Comparison of ENCODE assay signal across 8 cellular contexts in genomic region chr4:30380404-30380998, GRCh38.
DNase-seq lines count a peak whose midpoint lies in the region; ATAC-seq and TF ChIP-seq lines count a peak whose summit lies in the region.

No MANE protein-coding gene starts in this region.

- H3K36me3 ChIP-seq in NT2/D1 (ENCODE audit: insufficient read depth, insufficient read length, low read length) = no peaks in the 10 kb centered on the region

- peak; percentile 82 for TF ChIP-seq CTCF in nephron progenitor cell (IDR thresholded peaks at IDR 0.05)

- H3K9ac ChIP-seq in NT2/D1 (ENCODE audit: insufficient read length, low read depth) = no peak overlapping the region

- H3K4me3 Mint-ChIP-seq in nephron progenitor cell = no peak overlapping the region

- peak; percentile 98 for ATAC-seq in GM18868 (IDR thresholded peaks at IDR 0.05; ENCODE audit: unreplicated experiment)
- peak; percentile 63 for ATAC-seq in HG03439 (IDR thresholded peaks at IDR 0.05; ENCODE audit: unreplicated experiment)

- no peaks in the 10 kb centered on the region for H3K4me1 ChIP-seq in NT2/D1 (ENCODE audit: insufficient read depth, insufficient read length)

- no peaks in the 10 kb centered on the region for H3K4me1 Mint-ChIP-seq in nephron progenitor cell

- peak; percentile 10 for DNase-seq in COR-L47 (lab: John Stamatoyannopoulos, UW)
- DNase-seq in NT2/D1 (ENCODE audit: low read depth, low spot score) = peak; percentile 72
- DNase-seq in dedifferentiated amniotic fluid mesenchymal stem cell (ENCODE audit: extremely low spot score) = peak; percentile 56
- peak; percentile 54 for DNase-seq in nephron progenitor cell
- no peak for DNase-seq in effector CD4-positive, alpha-beta T cell
- DNase-seq in epidermal melanocyte (ENCODE audit: insufficient read length, low spot score) = no peak

- no peaks in the 10 kb centered on the region for H3K27me3 ChIP-seq in NT2/D1 (ENCODE audit: insufficient read depth, insufficient read length)

- H3K9me3 ChIP-seq in NT2/D1 (ENCODE audit: insufficient read depth, low read length) = peaks cover 6% of the 10 kb centered on the region

- no peak overlapping the region for H3K27ac Mint-ChIP-seq in nephron progenitor cell

- H3K9me3 Mint-ChIP-seq in nephron progenitor cell = peaks cover 4% of the 10 kb centered on the region

- H3K4me3 ChIP-seq in NT2/D1 (ENCODE audit: insufficient read length, low read depth) = no peak overlapping the region

- H3K27me3 Mint-ChIP-seq in nephron progenitor cell (ENCODE audit: low read depth, poor library complexity) = no peaks in the 10 kb centered on the region

- no peaks in the 10 kb centered on the region for H3K36me3 Mint-ChIP-seq in nephron progenitor cell (ENCODE audit: low read depth)

Comparison
In these comparisons a context has a peak if more than half of its experiments do, and no peak if none do; other contexts are left out.
1. DNase-seq: peak in COR-L47 (single experiment), NT2/D1 (single experiment), dedifferentiated amniotic fluid mesenchymal stem cell (single experiment) and nephron progenitor cell (single experiment); none in effector CD4-positive, alpha-beta T cell (single experiment) and epidermal melanocyte (single experiment).